8 cellular contexts compared by ENCODE assay signal in the genomic region with DNA sequence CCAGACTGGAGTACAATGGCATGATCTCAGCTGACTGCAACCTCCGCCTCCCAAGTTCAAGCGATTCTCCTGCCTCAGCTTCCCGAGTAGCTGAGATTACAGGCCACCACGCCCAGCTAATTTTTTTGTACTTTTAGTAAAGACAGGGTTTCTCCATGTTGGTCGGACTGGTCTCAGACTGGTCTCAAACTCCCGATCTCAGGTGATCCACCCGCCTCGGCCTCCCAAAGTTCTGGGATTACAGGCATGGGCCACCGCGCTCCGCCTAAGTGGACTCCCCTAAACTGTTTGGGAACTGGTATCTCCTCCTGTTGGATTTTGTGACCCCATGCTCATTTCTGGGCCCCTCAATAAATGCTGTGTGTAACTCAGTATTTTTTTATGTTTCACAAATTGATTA. TPM values are rescaled to one million over a fixed set of nuclear protein-coding genes. Genes with fewer than 3 reads are reported as not detected.
"Had no signal": no experiment of that assay in that cellular context is flagged by ENCODE, and none has a peak within 500 bp of the region (broad histone marks: within the 10 kb centered on the region; RNA-seq: fewer than 3 reads in every experiment).

No MANE protein-coding gene starts in this region.

RNA-seq across cellular contexts. Expression of gene SCTR, which starts 5.3 kb away (rescaled TPM):
- total RNA-seq: kidney epithelial cell, lower leg skin, lung microvascular endothelial cell, mammary epithelial cell, mesenteric fat pad, mononuclear cell, myocyte had no signal

RNA-seq across cellular contexts. Expression of gene CFAP221, which starts 25.2 kb away (rescaled TPM):
- total RNA-seq: left colon, lower leg skin, lung microvascular endothelial cell, mammary epithelial cell, myocyte had no signal
